ENCODE assay signal across 12 cellular contexts in genomic region chr12:6750506-6750905, GRCh38. TPM values are rescaled to one million over a fixed set of nuclear protein-coding genes. Genes with fewer than 3 reads are reported as not detected.
"Had no signal": no experiment of that assay in that cellular context is flagged by ENCODE, and none has a peak within 500 bp of the region (broad histone marks: within the 10 kb centered on the region; RNA-seq: fewer than 3 reads in every experiment).

No MANE protein-coding gene starts in this region.

- H3K27ac Mint-ChIP-seq: progenitor cell of endocrine pancreas had no signal

- DNase-seq: activated effector memory CD4-positive, alpha-beta T cell treated with anti-CD3 and anti-CD28 coated beads, Interleukin-2, amount 50 U/mL, for 16 hours; effector memory CD4-positive, alpha-beta T cell; left cardiac atrium; lower lobe of right lung; naive B cell; nucleus accumbens; right cardiac atrium; SHP77 treated with DMSO at 0.1 percent for 48 hours; stimulated activated naive CD4-positive, alpha-beta T cell; upper lobe of left lung had no signal

- H3K27me3 ChIP-seq: upper lobe of left lung had no signal

- ATAC-seq: left cardiac atrium, lower lobe of right lung, right cardiac atrium had no signal

- H3K27ac ChIP-seq: lower lobe of right lung had no signal

- H3K9me3 ChIP-seq: lower lobe of right lung, upper lobe of left lung had no signal

- H3K4me3 ChIP-seq: lower lobe of right lung, upper lobe of left lung had no signal

- H3K27me3 Mint-ChIP-seq: naive B cell, progenitor cell of endocrine pancreas had no signal

- H3K9me3 Mint-ChIP-seq: naive B cell had no signal

RNA-seq across cellular contexts. Expression of gene LAG3, which starts 21.8 kb away (rescaled TPM):
- total RNA-seq: glomerular endothelial cell had no signal

RNA-seq across cellular contexts. Expression of gene CD4, which starts 38.8 kb away (rescaled TPM):
- total RNA-seq: glomerular endothelial cell had no signal
